Comparison of ENCODE assay signal across 1 cellular context in the genomic region with DNA sequence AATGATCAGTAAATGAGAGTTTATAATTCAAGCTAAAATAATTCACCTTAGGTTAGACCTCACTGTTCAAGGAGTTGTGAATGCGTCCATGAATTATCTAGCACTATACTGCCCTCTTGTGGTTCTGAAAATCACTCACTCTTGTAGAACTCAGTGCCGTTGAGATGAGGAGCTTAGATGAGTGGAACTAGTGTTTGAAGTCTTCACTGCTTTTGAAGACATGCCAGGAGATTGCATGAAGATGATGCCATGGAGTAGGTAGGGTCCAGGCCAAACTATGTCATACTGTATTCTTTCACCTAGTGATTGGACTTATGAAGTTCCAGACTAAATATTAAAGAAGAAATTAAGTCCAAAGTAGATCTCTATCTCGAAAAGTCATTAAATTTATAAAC.
TF ChIP-seq lines count a peak whose summit lies in the region.

No MANE protein-coding gene starts in this region.

TF ChIP-seq in K562, 482 proteins besides CTCF, POLR2A, EP300 and RAD21 (continued from another document):
- TF ChIP-seq, protein P1, sequence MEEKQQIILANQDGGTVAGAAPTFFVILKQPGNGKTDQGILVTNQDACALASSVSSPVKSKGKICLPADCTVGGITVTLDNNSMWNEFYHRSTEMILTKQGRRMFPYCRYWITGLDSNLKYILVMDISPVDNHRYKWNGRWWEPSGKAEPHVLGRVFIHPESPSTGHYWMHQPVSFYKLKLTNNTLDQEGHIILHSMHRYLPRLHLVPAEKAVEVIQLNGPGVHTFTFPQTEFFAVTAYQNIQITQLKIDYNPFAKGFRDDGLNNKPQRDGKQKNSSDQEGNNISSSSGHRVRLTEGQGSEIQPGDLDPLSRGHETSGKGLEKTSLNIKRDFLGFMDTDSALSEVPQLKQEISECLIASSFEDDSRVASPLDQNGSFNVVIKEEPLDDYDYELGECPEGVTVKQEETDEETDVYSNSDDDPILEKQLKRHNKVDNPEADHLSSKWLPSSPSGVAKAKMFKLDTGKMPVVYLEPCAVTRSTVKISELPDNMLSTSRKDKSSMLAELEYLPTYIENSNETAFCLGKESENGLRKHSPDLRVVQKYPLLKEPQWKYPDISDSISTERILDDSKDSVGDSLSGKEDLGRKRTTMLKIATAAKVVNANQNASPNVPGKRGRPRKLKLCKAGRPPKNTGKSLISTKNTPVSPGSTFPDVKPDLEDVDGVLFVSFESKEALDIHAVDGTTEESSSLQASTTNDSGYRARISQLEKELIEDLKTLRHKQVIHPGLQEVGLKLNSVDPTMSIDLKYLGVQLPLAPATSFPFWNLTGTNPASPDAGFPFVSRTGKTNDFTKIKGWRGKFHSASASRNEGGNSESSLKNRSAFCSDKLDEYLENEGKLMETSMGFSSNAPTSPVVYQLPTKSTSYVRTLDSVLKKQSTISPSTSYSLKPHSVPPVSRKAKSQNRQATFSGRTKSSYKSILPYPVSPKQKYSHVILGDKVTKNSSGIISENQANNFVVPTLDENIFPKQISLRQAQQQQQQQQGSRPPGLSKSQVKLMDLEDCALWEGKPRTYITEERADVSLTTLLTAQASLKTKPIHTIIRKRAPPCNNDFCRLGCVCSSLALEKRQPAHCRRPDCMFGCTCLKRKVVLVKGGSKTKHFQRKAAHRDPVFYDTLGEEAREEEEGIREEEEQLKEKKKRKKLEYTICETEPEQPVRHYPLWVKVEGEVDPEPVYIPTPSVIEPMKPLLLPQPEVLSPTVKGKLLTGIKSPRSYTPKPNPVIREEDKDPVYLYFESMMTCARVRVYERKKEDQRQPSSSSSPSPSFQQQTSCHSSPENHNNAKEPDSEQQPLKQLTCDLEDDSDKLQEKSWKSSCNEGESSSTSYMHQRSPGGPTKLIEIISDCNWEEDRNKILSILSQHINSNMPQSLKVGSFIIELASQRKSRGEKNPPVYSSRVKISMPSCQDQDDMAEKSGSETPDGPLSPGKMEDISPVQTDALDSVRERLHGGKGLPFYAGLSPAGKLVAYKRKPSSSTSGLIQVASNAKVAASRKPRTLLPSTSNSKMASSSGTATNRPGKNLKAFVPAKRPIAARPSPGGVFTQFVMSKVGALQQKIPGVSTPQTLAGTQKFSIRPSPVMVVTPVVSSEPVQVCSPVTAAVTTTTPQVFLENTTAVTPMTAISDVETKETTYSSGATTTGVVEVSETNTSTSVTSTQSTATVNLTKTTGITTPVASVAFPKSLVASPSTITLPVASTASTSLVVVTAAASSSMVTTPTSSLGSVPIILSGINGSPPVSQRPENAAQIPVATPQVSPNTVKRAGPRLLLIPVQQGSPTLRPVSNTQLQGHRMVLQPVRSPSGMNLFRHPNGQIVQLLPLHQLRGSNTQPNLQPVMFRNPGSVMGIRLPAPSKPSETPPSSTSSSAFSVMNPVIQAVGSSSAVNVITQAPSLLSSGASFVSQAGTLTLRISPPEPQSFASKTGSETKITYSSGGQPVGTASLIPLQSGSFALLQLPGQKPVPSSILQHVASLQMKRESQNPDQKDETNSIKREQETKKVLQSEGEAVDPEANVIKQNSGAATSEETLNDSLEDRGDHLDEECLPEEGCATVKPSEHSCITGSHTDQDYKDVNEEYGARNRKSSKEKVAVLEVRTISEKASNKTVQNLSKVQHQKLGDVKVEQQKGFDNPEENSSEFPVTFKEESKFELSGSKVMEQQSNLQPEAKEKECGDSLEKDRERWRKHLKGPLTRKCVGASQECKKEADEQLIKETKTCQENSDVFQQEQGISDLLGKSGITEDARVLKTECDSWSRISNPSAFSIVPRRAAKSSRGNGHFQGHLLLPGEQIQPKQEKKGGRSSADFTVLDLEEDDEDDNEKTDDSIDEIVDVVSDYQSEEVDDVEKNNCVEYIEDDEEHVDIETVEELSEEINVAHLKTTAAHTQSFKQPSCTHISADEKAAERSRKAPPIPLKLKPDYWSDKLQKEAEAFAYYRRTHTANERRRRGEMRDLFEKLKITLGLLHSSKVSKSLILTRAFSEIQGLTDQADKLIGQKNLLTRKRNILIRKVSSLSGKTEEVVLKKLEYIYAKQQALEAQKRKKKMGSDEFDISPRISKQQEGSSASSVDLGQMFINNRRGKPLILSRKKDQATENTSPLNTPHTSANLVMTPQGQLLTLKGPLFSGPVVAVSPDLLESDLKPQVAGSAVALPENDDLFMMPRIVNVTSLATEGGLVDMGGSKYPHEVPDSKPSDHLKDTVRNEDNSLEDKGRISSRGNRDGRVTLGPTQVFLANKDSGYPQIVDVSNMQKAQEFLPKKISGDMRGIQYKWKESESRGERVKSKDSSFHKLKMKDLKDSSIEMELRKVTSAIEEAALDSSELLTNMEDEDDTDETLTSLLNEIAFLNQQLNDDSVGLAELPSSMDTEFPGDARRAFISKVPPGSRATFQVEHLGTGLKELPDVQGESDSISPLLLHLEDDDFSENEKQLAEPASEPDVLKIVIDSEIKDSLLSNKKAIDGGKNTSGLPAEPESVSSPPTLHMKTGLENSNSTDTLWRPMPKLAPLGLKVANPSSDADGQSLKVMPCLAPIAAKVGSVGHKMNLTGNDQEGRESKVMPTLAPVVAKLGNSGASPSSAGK (IDR thresholded peaks at IDR 0.05), result 0 out of 2 replicates have a peak, but pooled peaks have one; percentile 24
- TF ChIP-seq DEAF1 (CRISPR knock-in tag; IDR thresholded peaks at IDR 0.05), result peak; percentile 71
- TF ChIP-seq JUND (IDR thresholded peaks at IDR 0.05; ENCODE audit: borderline replicate concordance, low read depth, low read length), result peak; percentile 23; the same call in 1 of the 2 replicates
- no peak; the same call in 2 of the 3 replicates for TF ChIP-seq JUND (tag; IDR thresholded peaks at IDR 0.05; ENCODE audit: borderline replicate concordance, low read depth, low read length)
- no peak for TF ChIP-seq MAFF (IDR thresholded peaks at IDR 0.05; ENCODE audit: low read length)
- TF ChIP-seq SMAD3 (CRISPR knock-in tag; conservative IDR thresholded peaks at IDR 0.05), result no peak
